ENCODE assay signal across 8 cellular contexts in genomic region chr17:79810138-79811027, GRCh38. TPM values are rescaled to one million over a fixed set of nuclear protein-coding genes. Genes with fewer than 3 reads are reported as not detected.
DNase-seq lines count a peak whose midpoint lies in the region; ATAC-seq and TF ChIP-seq lines count a peak whose summit lies in the region.

No MANE protein-coding gene starts in this region.

- H3K4me3 Mint-ChIP-seq in T-helper 17 cell: peak overlapping the region; percentile 58

- TF ChIP-seq POLR2A in adrenal gland (IDR thresholded peaks at IDR 0.05): no peak
- TF ChIP-seq POLR2A in spleen (IDR thresholded peaks at IDR 0.05): no peak

- TF ChIP-seq CTCF in GM12875 (IDR thresholded peaks at IDR 0.05; ENCODE audit: borderline replicate concordance, insufficient read depth, low read depth, low read length): no peak
- no peak for TF ChIP-seq CTCF in adrenal gland (IDR thresholded peaks at IDR 0.05)
- no peak for TF ChIP-seq CTCF in spleen (IDR thresholded peaks at IDR 0.05 in 8 of 11, conservative IDR thresholded peaks at IDR 0.05 in 3 of 11)

- no peaks in the 10 kb centered on the region for H3K36me3 ChIP-seq in adrenal gland (replicated peaks in 1 of 2)
- no peaks in the 10 kb centered on the region for H3K36me3 ChIP-seq in spleen

- H3K27ac Mint-ChIP-seq in T-helper 17 cell: no peak overlapping the region

- peaks cover 2% of the 10 kb centered on the region for H3K36me3 Mint-ChIP-seq in T-helper 17 cell (ENCODE audit: low read depth)

- H3K4me3 ChIP-seq in GM12875 (ENCODE audit: low read depth, low read length) (peak overlapping the region; percentile 36), adrenal gland (no peak overlapping the region), spleen (peak overlapping the region in 1 of 8 donors; percentile 46)

- H3K4me1 Mint-ChIP-seq in T-helper 17 cell: peaks cover 22% of the 10 kb centered on the region

- H3K9me3 ChIP-seq in T-helper 17 cell (ENCODE audit: control insufficient read depth, low read length, poor library complexity, severe bottlenecking) (no peaks in the 10 kb centered on the region), adrenal gland (replicated peaks in 1 of 3) (no peaks in the 10 kb centered on the region), spleen (no peaks in the 10 kb centered on the region)

- no peak overlapping the region for H3K27ac ChIP-seq in adrenal gland
- H3K27ac ChIP-seq in spleen: no peak overlapping the region

- DNase-seq in NCI-H187 (lab: John Stamatoyannopoulos, UW): peak; percentile 67 to 86
- DNase-seq in T-helper 17 cell: peak; percentile 62 to 79 (median 78)
- peak in 6 of 7 donors; percentile 47 to 72 (median 62) for DNase-seq in adrenal gland
- DNase-seq in hypothalamus (lab: John Stamatoyannopoulos, UW): peak in 43 of 51 donors; percentile 6 to 83 (median 53)
- peak; percentile 89 for DNase-seq in spleen
- no peak for DNase-seq in KG1 (lab: John Stamatoyannopoulos, UW)

- H3K27me3 ChIP-seq in adrenal gland: peaks cover 84% of the 10 kb centered on the region
- peaks cover 26 to 100% (median 98%) of the 10 kb centered on the region in 7 donors for H3K27me3 ChIP-seq in spleen (replicated peaks in 1 of 7)

- H3K27me3 Mint-ChIP-seq in T-helper 17 cell: peaks cover 60% of the 10 kb centered on the region

- peak; percentile 87 for ATAC-seq in HG02885 (IDR thresholded peaks at IDR 0.05; ENCODE audit: poor library complexity, unreplicated experiment)
- peak; percentile 97 for ATAC-seq in T-helper 17 cell

- intact Hi-C loops in adrenal gland (cut with DNase I): no loop called here
- intact Hi-C loops in spleen (cut with DNase I; ENCODE audit: low total_unique reads): no loop called here

- WGBS in adrenal gland, 4 donors: 1 to 3% (median 1%) methylated on average over 27 to 76 of the region's 76 CpGs
- 1 to 2% (median 1%) methylated on average over 45 to 76 of the region's 76 CpGs for WGBS in spleen, 5 donors

- H3K4me1 ChIP-seq in adrenal gland (replicated peaks in 1 of 2): peaks cover 8 to 29% of the 10 kb centered on the region in 2 donors
- peaks cover 31 to 63% (median 49%) of the 10 kb centered on the region in 6 donors for H3K4me1 ChIP-seq in spleen

RNA-seq across cellular contexts. Expression of gene CBX8, which starts 13.5 kb away (rescaled TPM):
- total RNA-seq in T-helper 17 cell (1 to 10 TPM; 2.5 to 3.6 TPM), adrenal gland (10 to 100 TPM in 1 of 8 donors, 1 to 10 TPM in 6, under 1 TPM in 1; 0.85 to 10.6 (median 5.5) TPM), spleen (1 to 10 TPM; 2.1 to 5.5 (median 3.2) TPM)
- polyA plus RNA-seq in adrenal gland (1 to 10 TPM; 1.0 to 7.4 (median 4.4) TPM), spleen (1 to 10 TPM; 2.5 to 5.6 (median 4.5) TPM)

RNA-seq across cellular contexts. Expression of gene CBX4, which starts 28.9 kb away (rescaled TPM):
- total RNA-seq in T-helper 17 cell (100 to 1,000 TPM; 103 to 110 TPM), adrenal gland (10 to 100 TPM; 15.1 to 39.3 (median 25.0) TPM), spleen (10 to 100 TPM; 23.4 to 48.0 (median 27.9) TPM)
- polyA plus RNA-seq in adrenal gland (10 to 100 TPM in 1 of 3 donors, 1 to 10 TPM in 2; 5.4 to 10.1 (median 7.6) TPM), spleen (10 to 100 TPM; 12.3 to 19.0 (median 13.2) TPM)

RNA-seq across cellular contexts. Expression of gene CBX2, which starts 32.4 kb away (rescaled TPM):
- total RNA-seq in T-helper 17 cell (under 1 TPM in 1 of 2 donors, not detected in 1; 0.18 TPM), adrenal gland (1 to 10 TPM in 2 of 8 donors, under 1 TPM in 6; 0.06 to 1.8 (median 0.69) TPM), spleen (1 to 10 TPM; 1.9 to 6.2 (median 3.5) TPM)
- polyA plus RNA-seq in adrenal gland (under 1 TPM; 0.26 to 0.97 (median 0.88) TPM), spleen (1 to 10 TPM in 2 of 3 donors, under 1 TPM in 1; 0.48 to 3.3 (median 1.4) TPM)
